ENCODE assay signal across 1 cellular context in the genomic region with DNA sequence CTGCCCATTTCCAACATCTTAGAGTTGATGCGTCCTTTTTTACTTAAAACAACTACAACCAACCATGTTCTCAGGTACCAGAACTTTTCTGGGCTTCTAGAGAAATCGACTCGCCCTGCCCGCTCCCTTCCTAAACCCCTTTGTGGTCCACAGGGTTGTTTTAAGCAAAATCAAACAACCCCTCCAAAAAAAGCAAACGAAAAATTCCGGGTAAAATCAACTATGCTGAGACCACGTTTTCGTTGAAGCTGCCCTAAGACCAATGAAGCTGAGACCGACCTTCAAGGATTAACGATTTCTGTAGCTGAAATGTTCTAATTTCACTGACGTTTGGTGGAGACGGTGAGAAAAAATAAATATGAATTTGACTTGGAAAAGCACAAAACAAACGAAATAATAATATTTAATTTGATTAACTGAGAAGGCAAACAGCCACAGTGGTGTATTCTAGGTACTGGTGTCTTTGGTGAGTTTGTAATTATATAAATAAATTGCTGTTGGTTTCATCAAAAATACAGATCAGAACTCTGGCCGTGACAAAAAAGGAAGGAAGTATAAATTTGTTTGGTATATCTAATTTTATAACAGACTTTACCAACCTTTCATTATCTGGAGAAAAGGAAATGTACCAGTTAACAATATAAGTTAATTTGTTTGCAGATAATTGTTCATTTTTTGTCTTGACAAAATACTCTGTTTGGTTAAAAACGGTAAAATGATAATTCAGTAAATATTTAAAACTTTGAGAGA.
A peak's percentile ranks its signal among the peaks of the same experiment; 100 is the strongest.
TF ChIP-seq lines count a peak whose summit lies in the region.

No MANE protein-coding gene starts in this region.

TF ChIP-seq in K562, 482 proteins besides CTCF, POLR2A, EP300 and RAD21 (continued from another document and continues in another):
- TF ChIP-seq PRDM10 (IDR thresholded peaks at IDR 0.05; ENCODE audit: partially characterized antibody) (no peak), POLR2B (IDR thresholded peaks at IDR 0.05; ENCODE audit: low read depth, partially characterized antibody) (peak; percentile 33), THRA (IDR thresholded peaks at IDR 0.05) (no peak), ZNF551 (CRISPR knock-in tag; IDR thresholded peaks at IDR 0.05) (no peak), SMARCE1 (IDR thresholded peaks at IDR 0.05) (peak; percentile 63; the same call in 1 of the 2 replicates), ZFX (CRISPR knock-in tag; IDR thresholded peaks at IDR 0.05) (no peak), HDAC3 (IDR thresholded peaks at IDR 0.05; ENCODE audit: borderline replicate concordance, partially characterized antibody) (peak; percentile 70), SRSF3 (IDR thresholded peaks at IDR 0.05; ENCODE audit: insufficient read depth, low read length) (no peak), FIP1L1 (IDR thresholded peaks at IDR 0.05; ENCODE audit: low read depth, low read length, poor library complexity, severe bottlenecking) (no peak), ZEB2 (IDR thresholded peaks at IDR 0.05) (no peak), NELFE (IDR thresholded peaks at IDR 0.05; ENCODE audit: insufficient read depth, insufficient read length) (no peak), EP400 (IDR thresholded peaks at IDR 0.05) (peak; percentile 69), ZNF212 (CRISPR knock-in tag; IDR thresholded peaks at IDR 0.05) (no peak), POLR3G (IDR thresholded peaks at IDR 0.05; ENCODE audit: extremely low read depth, insufficient read length, insufficient replicate concordance) (no peak), ARID3A (IDR thresholded peaks at IDR 0.05; ENCODE audit: borderline replicate concordance, low read depth, low read length) (peak; percentile 36; the same call in 1 of the 2 replicates), FOSL1 (tag; conservative IDR thresholded peaks at IDR 0.05) (0 out of 2 replicates have a peak, but pooled peaks have one; percentile 23), HNRNPLL (IDR thresholded peaks at IDR 0.05; ENCODE audit: low read depth, low read length, poor library complexity, severe bottlenecking) (no peak), NR2C2 (CRISPR knock-in tag; IDR thresholded peaks at IDR 0.05) (no peak), NR2C2 (tag; IDR thresholded peaks at IDR 0.05) (peak; percentile 25; the same call in 1 of the 2 replicates), DMBX1 (CRISPR knock-in tag; IDR thresholded peaks at IDR 0.05; ENCODE audit: borderline replicate concordance) (0 out of 2 replicates have a peak, but pooled peaks have one; percentile 50), BCL6 (CRISPR knock-in tag; IDR thresholded peaks at IDR 0.05) (no peak), GABPB1 (CRISPR knock-in tag; IDR thresholded peaks at IDR 0.05) (no peak), RBM15 (IDR thresholded peaks at IDR 0.05; ENCODE audit: insufficient read depth, low read length) (no peak), PRMT5 (CRISPR knock-in tag; IDR thresholded peaks at IDR 0.05) (no peak), ZBTB43 (CRISPR knock-in tag; IDR thresholded peaks at IDR 0.05) (no peak), E2F3 (CRISPR knock-in tag; IDR thresholded peaks at IDR 0.05) (no peak), ZNF318 (IDR thresholded peaks at IDR 0.05; ENCODE audit: borderline replicate concordance in 1 of 2, low read depth in 1 of 2) (peak in 1 of 2 experiments; percentile 33; a peak in 1 of 4 replicates), PHF8 (IDR thresholded peaks at IDR 0.05; ENCODE audit: borderline replicate concordance, low read length) (0 out of 2 replicates have a peak, but pooled peaks have one; percentile 1)
- TF ChIP-seq, protein P1, sequence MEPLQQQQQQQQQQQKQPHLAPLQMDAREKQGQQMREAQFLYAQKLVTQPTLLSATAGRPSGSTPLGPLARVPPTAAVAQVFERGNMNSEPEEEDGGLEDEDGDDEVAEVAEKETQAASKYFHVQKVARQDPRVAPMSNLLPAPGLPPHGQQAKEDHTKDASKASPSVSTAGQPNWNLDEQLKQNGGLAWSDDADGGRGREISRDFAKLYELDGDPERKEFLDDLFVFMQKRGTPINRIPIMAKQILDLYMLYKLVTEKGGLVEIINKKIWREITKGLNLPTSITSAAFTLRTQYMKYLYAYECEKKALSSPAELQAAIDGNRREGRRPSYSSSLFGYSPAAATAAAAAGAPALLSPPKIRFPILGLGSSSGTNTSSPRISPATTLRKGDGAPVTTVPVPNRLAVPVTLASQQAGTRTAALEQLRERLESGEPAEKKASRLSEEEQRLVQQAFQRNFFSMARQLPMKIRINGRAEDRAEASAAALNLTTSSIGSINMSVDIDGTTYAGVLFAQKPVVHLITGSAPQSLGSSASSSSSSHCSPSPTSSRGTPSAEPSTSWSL (CRISPR knock-in tag; IDR thresholded peaks at IDR 0.05; ENCODE audit: borderline replicate concordance), result no peak
- TF ChIP-seq, protein P2, sequence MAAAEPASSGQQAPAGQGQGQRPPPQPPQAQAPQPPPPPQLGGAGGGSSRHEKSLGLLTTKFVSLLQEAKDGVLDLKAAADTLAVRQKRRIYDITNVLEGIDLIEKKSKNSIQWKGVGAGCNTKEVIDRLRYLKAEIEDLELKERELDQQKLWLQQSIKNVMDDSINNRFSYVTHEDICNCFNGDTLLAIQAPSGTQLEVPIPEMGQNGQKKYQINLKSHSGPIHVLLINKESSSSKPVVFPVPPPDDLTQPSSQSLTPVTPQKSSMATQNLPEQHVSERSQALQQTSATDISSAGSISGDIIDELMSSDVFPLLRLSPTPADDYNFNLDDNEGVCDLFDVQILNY (CRISPR knock-in tag; IDR thresholded peaks at IDR 0.05), result no peak
- TF ChIP-seq, protein P3, sequence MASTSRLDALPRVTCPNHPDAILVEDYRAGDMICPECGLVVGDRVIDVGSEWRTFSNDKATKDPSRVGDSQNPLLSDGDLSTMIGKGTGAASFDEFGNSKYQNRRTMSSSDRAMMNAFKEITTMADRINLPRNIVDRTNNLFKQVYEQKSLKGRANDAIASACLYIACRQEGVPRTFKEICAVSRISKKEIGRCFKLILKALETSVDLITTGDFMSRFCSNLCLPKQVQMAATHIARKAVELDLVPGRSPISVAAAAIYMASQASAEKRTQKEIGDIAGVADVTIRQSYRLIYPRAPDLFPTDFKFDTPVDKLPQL (IDR thresholded peaks at IDR 0.05; ENCODE audit: extremely low read depth, insufficient read length), result no peak
